In the genomic region with DNA sequence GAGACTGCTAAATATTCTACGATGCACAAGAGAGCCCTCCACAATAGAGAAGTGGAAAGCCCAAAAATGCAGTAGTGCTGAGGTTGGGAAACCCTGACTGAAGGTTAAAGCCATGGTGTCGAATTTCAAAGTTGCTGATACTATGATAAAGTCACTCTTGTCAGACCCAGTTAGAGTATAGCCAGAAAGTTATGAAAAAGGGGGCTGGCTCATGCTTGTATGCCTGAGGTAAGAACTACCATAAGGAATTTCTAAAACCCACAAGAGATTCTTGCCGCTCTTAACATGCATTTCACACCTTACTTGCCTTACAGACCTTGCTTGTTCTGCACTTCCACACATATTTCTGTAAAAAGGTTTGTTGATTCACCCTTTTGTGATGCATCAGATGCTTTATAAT, we compare ENCODE assay signal across 13 cellular contexts.
DNase-seq lines count a peak whose midpoint lies in the region; ATAC-seq, FAIRE-seq and TF ChIP-seq lines count a peak whose summit lies in the region.
"Had no signal": no experiment of that assay in that cellular context is flagged by ENCODE, and none has a peak within 500 bp of the region (broad histone marks: within the 10 kb centered on the region; RNA-seq: fewer than 3 reads in every experiment).

No MANE protein-coding gene starts in this region.

- H3K36me3 ChIP-seq in PC-9 (ENCODE audit: low read depth) (no peaks in the 10 kb centered on the region), bronchial epithelial cell (ENCODE audit: control insufficient read depth, insufficient read depth, low read length) (no peaks in the 10 kb centered on the region)
- H3K36me3 ChIP-seq: left ventricle myocardium inferior had no signal

- ATAC-seq in GM21825 (IDR thresholded peaks at IDR 0.05; ENCODE audit: unreplicated experiment) (no peak), left colon (no peak)

- no peaks in the 10 kb centered on the region for H4K20me1 ChIP-seq in PC-9 (ENCODE audit: insufficient read depth)

- POLR2A ChIA-PET in PC-9 (lab: Charles Lee; ENCODE audit: unreplicated experiment), result no interaction called here

- 0 out of 2 replicates have a peak, but pooled peaks cover 3% of the 10 kb centered on the region for H3K4me1 ChIP-seq in PC-9 (replicated peaks; ENCODE audit: insufficient read depth)
- H3K4me1 ChIP-seq: left ventricle myocardium inferior had no signal

- TF ChIP-seq CTCF in PC-9 (conservative IDR thresholded peaks at IDR 0.05), result no peak
- no peak for TF ChIP-seq CTCF in bronchial epithelial cell (IDR thresholded peaks at IDR 0.05; ENCODE audit: insufficient read depth, low read length, severe bottlenecking)
- no peak for TF ChIP-seq CTCF in retinal pigment epithelial cell (conservative IDR thresholded peaks at IDR 0.05; ENCODE audit: low read depth, low read length)

- no peaks in the 10 kb centered on the region for H3F3A ChIP-seq in PC-9 (ENCODE audit: insufficient read depth, low read depth)

- H3K4me3 ChIP-seq in PC-9 (no peak overlapping the region), bronchial epithelial cell (ENCODE audit: low read depth, low read length) (no peak overlapping the region), retinal pigment epithelial cell (ENCODE audit: low read length) (no peak overlapping the region)
- H3K4me3 ChIP-seq: dorsolateral prefrontal cortex, left ventricle myocardium inferior had no signal

- no peaks in the 10 kb centered on the region for H3K9me2 ChIP-seq in PC-9 (ENCODE audit: insufficient read depth)

- no TSS peak for BruUV-seq in PC-9 (replicated peaks; lab: Mats Ljungman, UMichigan)

- no peaks in the 10 kb centered on the region for H3K79me2 ChIP-seq in PC-9 (ENCODE audit: low read depth)

- peak; percentile 50 for FAIRE-seq in bronchial epithelial cell (lab: Jason Lieb, UNC)
- FAIRE-seq: TTC549 had no signal

- H3K9me3 ChIP-seq in PC-9 (ENCODE audit: insufficient read depth, low read depth), result no peaks in the 10 kb centered on the region
- H3K9me3 ChIP-seq: left ventricle myocardium inferior had no signal

- no peak overlapping the region; the same call in 1 of the 2 replicates for H2AFZ ChIP-seq in PC-9

- H3K27me3 ChIP-seq in PC-9 (ENCODE audit: insufficient read depth, low read depth) (no peaks in the 10 kb centered on the region), bronchial epithelial cell (ENCODE audit: control insufficient read depth, insufficient read depth, low read length) (no peaks in the 10 kb centered on the region)
- H3K27me3 ChIP-seq: dorsolateral prefrontal cortex had no signal

- no peak overlapping the region for H3K4me2 ChIP-seq in PC-9

- CTCF ChIA-PET in PC-9 (lab: Charles Lee), result no interaction called here

- intact Hi-C loops in PC-9 (cut with micrococcal nuclease; ENCODE audit: unreplicated experiment) (loop anchor here (1.0 kb wide), 1 partner anchor 67 kb away; no protein-coding TSS in a partner anchor), left colon (cut with DNase I, micrococcal nuclease) (no loop called here)

- H3K27ac ChIP-seq in PC-9, result no peak overlapping the region
- H3K27ac ChIP-seq: dorsolateral prefrontal cortex, left ventricle myocardium inferior had no signal

- DNase-seq in NCI-H748 (lab: John Stamatoyannopoulos, UW; ENCODE audit: unreplicated experiment) (peak; percentile 33), NCI-H748 treated with DMSO at 0.1 percent for 48 hours (lab: John Stamatoyannopoulos, UW) (no peak), PC-9 (peak; percentile 36 to 52), bronchial epithelial cell (ENCODE audit: low read depth) (peak; percentile 86), retinal pigment epithelial cell (ENCODE audit: low read depth) (peak; percentile 31), HPDE6-E6E7 (ENCODE audit: extremely low spot score) (no peak), left colon (no peak)
- DNase-seq: dorsolateral prefrontal cortex; GDM1; left ventricle myocardium inferior; stimulated activated CD8-positive, alpha-beta memory T cell treated with anti-CD3 and anti-CD28 coated beads, Interleukin-4, amount 100 ng/mL, for 48 hours had no signal

Comparison
In these comparisons a context has a peak if more than half of its experiments do, and no peak if none do; other contexts are left out.
1. DNase-seq: peak in NCI-H748 (single experiment), PC-9 (2 of 2), bronchial epithelial cell (single experiment) and retinal pigment epithelial cell (single experiment); none in NCI-H748 treated with DMSO at 0.1 percent for 48 hours (single experiment), HPDE6-E6E7 (single experiment) and left colon (0 of 2).